In genomic region chr11:94737171-94737611, GRCh38 we compare ENCODE assay signal across 16 cellular contexts. TPM values are rescaled to one million over a fixed set of nuclear protein-coding genes. Genes with fewer than 3 reads are reported as not detected.
A peak's percentile ranks its signal among the peaks of the same experiment; 100 is the strongest.
DNase-seq lines count a peak whose midpoint lies in the region; ATAC-seq, FAIRE-seq and TF ChIP-seq lines count a peak whose summit lies in the region.
"Had no signal": no experiment of that assay in that cellular context is flagged by ENCODE, and none has a peak within 500 bp of the region (broad histone marks: within the 10 kb centered on the region; RNA-seq: fewer than 3 reads in every experiment).

No MANE protein-coding gene starts in this region.

- no peak overlapping the region for H3K4me2 ChIP-seq in smooth muscle cell

- H3K36me3 ChIP-seq in esophagus muscularis mucosa (no peaks in the 10 kb centered on the region), smooth muscle cell (ENCODE audit: low read depth) (no peaks in the 10 kb centered on the region), stomach (no peaks in the 10 kb centered on the region), H7 (replicated peaks; ENCODE audit: control insufficient read depth, insufficient read depth, low read length) (no peaks in the 10 kb centered on the region)
- H3K36me3 ChIP-seq: heart right ventricle had no signal

- peak overlapping the region; percentile 12 to 90 (median 72) for H3K27ac ChIP-seq in esophagus muscularis mucosa (replicated peaks in 1 of 4)
- peak overlapping the region; percentile 27 for H3K27ac ChIP-seq in smooth muscle cell (ENCODE audit: low read depth)
- H3K27ac ChIP-seq in stomach = no peak overlapping the region
- H3K27ac ChIP-seq: heart right ventricle had no signal

- CTCF ChIA-PET in HEK293T (lab: Yijun Ruan, JAX) = no interaction called here

- no peak for TF ChIP-seq EP300 in esophagus muscularis mucosa (IDR thresholded peaks at IDR 0.05)
- TF ChIP-seq EP300 in stomach (IDR thresholded peaks at IDR 0.05) = no peak

- POLR2A ChIA-PET in HEK293T (lab: Yijun Ruan, JAX) = no interaction called here

- no peak for TF ChIP-seq POLR2A in esophagus muscularis mucosa (IDR thresholded peaks at IDR 0.05; ENCODE audit: low read depth)
- TF ChIP-seq POLR2A in stomach (IDR thresholded peaks at IDR 0.05) = no peak

- ATAC-seq in HG02840 (IDR thresholded peaks at IDR 0.05; ENCODE audit: low FRiP score, unreplicated experiment) = no peak
- ATAC-seq: heart right ventricle, left ventricle myocardium superior had no signal

- intact Hi-C loops in esophagus muscularis mucosa (cut with DNase I) = no loop called here
- intact Hi-C loops in stomach (cut with DNase I; ENCODE audit: low total_unique reads) = loop anchor here (10.0 kb wide), 1 partner anchor 112 kb away; no protein-coding TSS in a partner anchor

- FAIRE-seq in RCC 7860 (lab: Jason Lieb, UNC) = no peak
- FAIRE-seq: small intestine had no signal

- no peaks in the 10 kb centered on the region for H3K79me2 ChIP-seq in smooth muscle cell (ENCODE audit: low read depth)

- H3K9me3 ChIP-seq in esophagus muscularis mucosa = no peaks in the 10 kb centered on the region
- no peaks in the 10 kb centered on the region for H3K9me3 ChIP-seq in smooth muscle cell (replicated peaks; ENCODE audit: low read depth)
- H3K9me3 ChIP-seq in stomach = no peaks in the 10 kb centered on the region
- H3K9me3 ChIP-seq: heart right ventricle had no signal

- H3K9ac ChIP-seq in smooth muscle cell (ENCODE audit: low read depth) = no peak overlapping the region

- DNase-seq in HEK293T (ENCODE audit: extremely low spot score) = no peak
- DNase-seq in RCC 7860 (ENCODE audit: low spot score) = peak; percentile 6
- peak; percentile 34 for DNase-seq in esophagus muscularis mucosa (ENCODE audit: extremely low spot score)
- DNase-seq in smooth muscle cell (lab: John Stamatoyannopoulos, UW; ENCODE audit: unreplicated experiment) = no peak
- no peak for DNase-seq in stomach
- DNase-seq in H7 = no peak
- DNase-seq: activated CD4-positive, CD25-positive, alpha-beta regulatory T cell; activated T-cell treated with anti-CD3 and anti-CD28 coated beads for 4 hours; amniotic stem cell; effector CD4-positive, alpha-beta T cell; heart right ventricle; left ventricle myocardium superior; NCI-H1417 treated with DMSO at 0.1 percent for 48 hours; NCI-H526 treated with DMSO at 0.1 percent for 48 hours had no signal

- H3F3A ChIP-seq in smooth muscle cell (ENCODE audit: low read depth) = peaks cover 7% of the 10 kb centered on the region

- H3K27me3 ChIP-seq in esophagus muscularis mucosa (no peaks in the 10 kb centered on the region), smooth muscle cell (ENCODE audit: low read depth) (no peaks in the 10 kb centered on the region), stomach (peaks cover 0 to 30% (median 16%) of the 10 kb centered on the region in 3 donors), H7 (ENCODE audit: control insufficient read depth, insufficient read depth, low read length) (peaks cover 24% of the 10 kb centered on the region)

- no peak for TF ChIP-seq CTCF in esophagus muscularis mucosa (IDR thresholded peaks at IDR 0.05)
- TF ChIP-seq CTCF in smooth muscle cell (IDR thresholded peaks at IDR 0.05; ENCODE audit: borderline replicate concordance, insufficient read depth, poor library complexity, severe bottlenecking) = no peak
- TF ChIP-seq CTCF in stomach (IDR thresholded peaks at IDR 0.05) = no peak

- H2AFZ ChIP-seq in smooth muscle cell (ENCODE audit: low read depth) = no peak overlapping the region

- H4K20me1 ChIP-seq in smooth muscle cell (ENCODE audit: low read depth) = no peaks in the 10 kb centered on the region

- H3K4me3 ChIP-seq in esophagus muscularis mucosa (no peak overlapping the region), smooth muscle cell (no peak overlapping the region), stomach (no peak overlapping the region), H7 (ENCODE audit: insufficient read depth, low read depth, low read length) (no peak overlapping the region)
- H3K4me3 ChIP-seq: heart right ventricle had no signal

- WGBS in esophagus muscularis mucosa = 46% methylated on average over 2 of the region's 2 CpGs
- 39% methylated on average over 2 of the region's 2 CpGs for WGBS in smooth muscle cell (ENCODE audit: low lambda C conversion rate)
- 22 to 36% (median 33%) methylated on average over 2 of the region's 2 CpGs for WGBS in stomach, 5 donors

- peaks cover 28 to 79% (median 62%) of the 10 kb centered on the region in 4 donors for H3K4me1 ChIP-seq in esophagus muscularis mucosa
- H3K4me1 ChIP-seq in smooth muscle cell (ENCODE audit: low read depth) = peaks cover 23% of the 10 kb centered on the region
- H3K4me1 ChIP-seq in stomach = peaks cover 6 to 50% (median 29%) of the 10 kb centered on the region in 4 donors

TF ChIP-seq in HEK293T, 16 proteins besides CTCF, POLR2A, EP300 and RAD21:
- TF ChIP-seq PKNOX1 (IDR thresholded peaks at IDR 0.05) (0 out of 2 replicates have a peak, but pooled peaks have one; percentile 15), FOXK2 (IDR thresholded peaks at IDR 0.05) (no peak), ARNT (IDR thresholded peaks at IDR 0.05) (no peak)

RNA-seq across cellular contexts. Expression of gene AMOTL1, which starts 31.0 kb away (rescaled TPM):
- 100 to 1,000 TPM; 172 to 259 (median 182) TPM for total RNA-seq in esophagus muscularis mucosa
- 61.0 and 63.5 TPM in 2 replicates for total RNA-seq in smooth muscle cell
- 23.4 and 23.8 TPM in 2 replicates for polyA plus RNA-seq in smooth muscle cell
- total RNA-seq in stomach = 10 to 100 TPM; 11.0 to 46.3 (median 38.4) TPM
- 1 to 10 TPM; 5.0 to 7.0 (median 6.1) TPM for polyA plus RNA-seq in stomach
- 18.0 and 20.7 TPM in 2 replicates for total RNA-seq in H7 (2014; rRNA removed; shearing (Covaris generic))

Comparison
In these comparisons a context has a peak if more than half of its experiments do, and no peak if none do; other contexts are left out.
1. DNase-seq: peak in RCC 7860 (single experiment) and esophagus muscularis mucosa (single experiment); none in HEK293T (single experiment), smooth muscle cell (single experiment), stomach (single experiment) and H7 (single experiment).
2. H3K27ac ChIP-seq: peak in esophagus muscularis mucosa (4 of 4) and smooth muscle cell (single experiment); none in stomach (0 of 5).